In genomic region chr9:106893088-106893487, GRCh38 we compare ENCODE assay signal across 1 cellular context.
A peak's percentile ranks its signal among the peaks of the same experiment; 100 is the strongest.
TF ChIP-seq lines count a peak whose summit lies in the region.

No MANE protein-coding gene starts in this region.

TF ChIP-seq in HCT116, 20 proteins besides CTCF, POLR2A, EP300 and RAD21 (continued from another document):
- TF ChIP-seq, protein P1, sequence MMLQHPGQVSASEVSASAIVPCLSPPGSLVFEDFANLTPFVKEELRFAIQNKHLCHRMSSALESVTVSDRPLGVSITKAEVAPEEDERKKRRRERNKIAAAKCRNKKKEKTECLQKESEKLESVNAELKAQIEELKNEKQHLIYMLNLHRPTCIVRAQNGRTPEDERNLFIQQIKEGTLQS (IDR thresholded peaks at IDR 0.05): peak; percentile 8; the same call in 1 of the 2 replicates
- TF ChIP-seq MAX (IDR thresholded peaks at IDR 0.05) (no peak), EGR1 (IDR thresholded peaks at IDR 0.05; ENCODE audit: low read depth) (0 out of 2 replicates have a peak, but pooled peaks have one; percentile 30), ELF1 (IDR thresholded peaks at IDR 0.05; ENCODE audit: borderline replicate concordance, low read depth) (no peak), FOSL1 (IDR thresholded peaks at IDR 0.05; ENCODE audit: low read depth) (peak; percentile 61), SP1 (IDR thresholded peaks at IDR 0.05; ENCODE audit: low read depth) (no peak; the same call in 1 of the 2 replicates), ZFX (IDR thresholded peaks at IDR 0.05) (no peak), SIN3A (IDR thresholded peaks at IDR 0.05; ENCODE audit: low read depth) (no peak; the same call in 1 of the 2 replicates), EZH2 (IDR thresholded peaks at IDR 0.05) (no peak)
TF ChIP-seq in HCT116: peak in this region for 8.
